1 cellular context compared by ENCODE assay signal in the genomic region with DNA sequence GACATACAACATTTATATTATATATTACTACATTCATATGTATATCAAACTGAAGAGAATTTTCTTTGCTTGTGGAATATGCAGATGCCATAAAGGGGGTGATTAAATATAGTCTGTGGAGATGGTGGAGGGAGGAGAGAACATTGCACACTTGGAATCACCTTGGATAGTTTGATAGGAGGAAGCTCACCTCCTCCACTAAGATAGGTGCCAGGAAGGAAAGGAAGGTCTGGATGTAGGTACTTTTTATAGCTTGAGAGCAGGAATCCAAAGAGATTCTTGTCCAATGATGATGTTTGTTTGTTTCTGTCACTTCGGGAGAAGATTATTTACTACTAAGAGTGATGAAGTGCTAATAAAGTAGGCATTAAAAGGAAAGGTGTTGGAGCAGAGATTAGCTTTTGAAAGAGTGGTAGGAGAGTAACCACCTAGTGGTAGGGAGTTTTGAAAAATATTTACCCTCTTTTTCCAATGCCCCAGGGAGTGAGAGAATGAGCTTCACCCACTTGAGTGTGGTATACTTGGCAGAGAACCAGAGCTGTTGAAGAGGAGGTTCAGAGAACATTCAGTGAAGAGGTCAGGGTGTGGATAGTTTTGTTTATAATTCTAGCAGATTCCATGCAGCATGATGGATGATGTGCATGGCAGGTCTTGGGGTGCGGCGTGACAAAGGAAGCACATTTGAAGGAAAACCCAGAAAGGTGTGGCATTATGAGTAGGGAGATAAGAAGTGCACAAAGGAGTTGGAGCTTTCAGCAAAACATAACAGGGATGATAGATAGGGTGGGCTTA.
A peak's percentile ranks its signal among the peaks of the same experiment; 100 is the strongest.
TF ChIP-seq lines count a peak whose summit lies in the region.

No MANE protein-coding gene starts in this region.

TF ChIP-seq in HEK293, 187 proteins besides CTCF, POLR2A, EP300 and RAD21 (continued from another document and continues in another):
- TF ChIP-seq, protein P1, sequence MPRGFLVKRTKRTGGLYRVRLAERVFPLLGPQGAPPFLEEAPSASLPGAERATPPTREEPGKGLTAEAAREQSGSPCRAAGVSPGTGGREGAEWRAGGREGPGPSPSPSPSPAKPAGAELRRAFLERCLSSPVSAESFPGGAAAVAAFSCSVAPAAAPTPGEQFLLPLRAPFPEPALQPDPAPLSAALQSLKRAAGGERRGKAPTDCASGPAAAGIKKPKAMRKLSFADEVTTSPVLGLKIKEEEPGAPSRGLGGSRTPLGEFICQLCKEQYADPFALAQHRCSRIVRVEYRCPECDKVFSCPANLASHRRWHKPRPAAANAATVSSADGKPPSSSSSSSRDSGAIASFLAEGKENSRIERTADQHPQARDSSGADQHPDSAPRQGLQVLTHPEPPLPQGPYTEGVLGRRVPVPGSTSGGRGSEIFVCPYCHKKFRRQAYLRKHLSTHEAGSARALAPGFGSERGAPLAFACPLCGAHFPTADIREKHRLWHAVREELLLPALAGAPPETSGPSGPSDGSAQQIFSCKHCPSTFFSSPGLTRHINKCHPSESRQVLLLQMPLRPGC (tag by site-specific recombination; IDR thresholded peaks at IDR 0.05): peak; percentile 76
- TF ChIP-seq ZNF561 (tag by site-specific recombination; IDR thresholded peaks at IDR 0.05; ENCODE audit: borderline replicate concordance) (peak; percentile 53; the same call in 1 of the 2 replicates), KLF10 (tag by site-specific recombination; IDR thresholded peaks at IDR 0.05) (peak; percentile 80; the same call in 1 of the 2 replicates), ZNF521 (tag by site-specific recombination; IDR thresholded peaks at IDR 0.05) (no peak), ZBTB17 (tag by site-specific recombination; IDR thresholded peaks at IDR 0.05) (0 out of 2 replicates have a peak, but pooled peaks have one; percentile 43), ZSCAN23 (tag by site-specific recombination; IDR thresholded peaks at IDR 0.05) (peak; percentile 65; the same call in 1 of the 2 replicates), ZNF2 (tag by site-specific recombination; IDR thresholded peaks at IDR 0.05) (0 out of 2 replicates have a peak, but pooled peaks have one; percentile 43), ZNF184 (tag by site-specific recombination; IDR thresholded peaks at IDR 0.05) (no peak), YY2 (tag by site-specific recombination; IDR thresholded peaks at IDR 0.05) (no peak), ZNF792 (tag by site-specific recombination; IDR thresholded peaks at IDR 0.05) (no peak), FEZF1 (tag by site-specific recombination; IDR thresholded peaks at IDR 0.05) (peak; percentile 97), ZNF274 (IDR thresholded peaks at IDR 0.05; ENCODE audit: low read length) (no peak), ZNF274 (tag by site-specific recombination; IDR thresholded peaks at IDR 0.05; ENCODE audit: borderline replicate concordance) (no peak), ZNF776 (tag by site-specific recombination; IDR thresholded peaks at IDR 0.05; ENCODE audit: borderline replicate concordance) (no peak), HOXD13 (CRISPR knock-in tag; IDR thresholded peaks at IDR 0.05; ENCODE audit: borderline replicate concordance) (no peak), ZNF140 (tag by site-specific recombination; IDR thresholded peaks at IDR 0.05) (no peak), ZNF354C (tag by site-specific recombination; IDR thresholded peaks at IDR 0.05; ENCODE audit: borderline replicate concordance, low read depth) (no peak), ZNF510 (tag by site-specific recombination; IDR thresholded peaks at IDR 0.05; ENCODE audit: insufficient replicate concordance) (no peak), ZFP37 (tag by site-specific recombination; IDR thresholded peaks at IDR 0.05) (no peak), ZNF843 (tag by site-specific recombination; IDR thresholded peaks at IDR 0.05) (peak; percentile 97), ZNF18 (tag by site-specific recombination; IDR thresholded peaks at IDR 0.05) (peak; percentile 86), ZNF560 (tag by site-specific recombination; IDR thresholded peaks at IDR 0.05; ENCODE audit: borderline replicate concordance) (no peak), ZNF155 (tag by site-specific recombination; IDR thresholded peaks at IDR 0.05) (no peak), ZSCAN16 (tag by site-specific recombination; IDR thresholded peaks at IDR 0.05) (peak; percentile 95), ZNF707 (tag by site-specific recombination; IDR thresholded peaks at IDR 0.05) (no peak), ZNF558 (tag by site-specific recombination; IDR thresholded peaks at IDR 0.05) (no peak; the same call in 1 of the 2 replicates), ZFHX2 (tag by site-specific recombination; conservative IDR thresholded peaks at IDR 0.05) (peak; percentile 44), ZNF544 (tag by site-specific recombination; IDR thresholded peaks at IDR 0.05) (no peak), ZNF157 (tag by site-specific recombination; IDR thresholded peaks at IDR 0.05) (no peak), ZNF394 (tag by site-specific recombination; IDR thresholded peaks at IDR 0.05; ENCODE audit: borderline replicate concordance) (no peak), ZNF571 (tag by site-specific recombination; IDR thresholded peaks at IDR 0.05) (no peak), RBAK (tag by site-specific recombination; IDR thresholded peaks at IDR 0.05) (no peak), ZNF830 (tag by site-specific recombination; IDR thresholded peaks at IDR 0.05; ENCODE audit: low read depth) (no peak), SETDB1 (IDR thresholded peaks at IDR 0.05; ENCODE audit: insufficient read length, low read length) (no peak), ZNF335 (tag by site-specific recombination; conservative IDR thresholded peaks at IDR 0.05) (no peak), ZNF600 (tag by site-specific recombination; IDR thresholded peaks at IDR 0.05) (peak; percentile 49; the same call in 1 of the 2 replicates), KLF17 (tag by site-specific recombination; IDR thresholded peaks at IDR 0.05) (peak; percentile 99), EGR2 (tag by site-specific recombination; IDR thresholded peaks at IDR 0.05; ENCODE audit: low read depth) (no peak), KLF16 (tag by site-specific recombination; IDR thresholded peaks at IDR 0.05) (0 out of 2 replicates have a peak, but pooled peaks have one; percentile 39), YY1 (tag by site-specific recombination; IDR thresholded peaks at IDR 0.05) (no peak), ZNF391 (tag by site-specific recombination; IDR thresholded peaks at IDR 0.05; ENCODE audit: borderline replicate concordance, low read depth) (peak; percentile 78; the same call in 1 of the 2 replicates)
- TF ChIP-seq, protein P2, sequence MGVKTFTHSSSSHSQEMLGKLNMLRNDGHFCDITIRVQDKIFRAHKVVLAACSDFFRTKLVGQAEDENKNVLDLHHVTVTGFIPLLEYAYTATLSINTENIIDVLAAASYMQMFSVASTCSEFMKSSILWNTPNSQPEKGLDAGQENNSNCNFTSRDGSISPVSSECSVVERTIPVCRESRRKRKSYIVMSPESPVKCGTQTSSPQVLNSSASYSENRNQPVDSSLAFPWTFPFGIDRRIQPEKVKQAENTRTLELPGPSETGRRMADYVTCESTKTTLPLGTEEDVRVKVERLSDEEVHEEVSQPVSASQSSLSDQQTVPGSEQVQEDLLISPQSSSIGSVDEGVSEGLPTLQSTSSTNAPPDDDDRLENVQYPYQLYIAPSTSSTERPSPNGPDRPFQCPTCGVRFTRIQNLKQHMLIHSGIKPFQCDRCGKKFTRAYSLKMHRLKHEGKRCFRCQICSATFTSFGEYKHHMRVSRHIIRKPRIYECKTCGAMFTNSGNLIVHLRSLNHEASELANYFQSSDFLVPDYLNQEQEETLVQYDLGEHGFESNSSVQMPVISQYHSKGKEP (tag by site-specific recombination; IDR thresholded peaks at IDR 0.05): peak; percentile 79; the same call in 1 of the 2 replicates
- TF ChIP-seq, protein P3, sequence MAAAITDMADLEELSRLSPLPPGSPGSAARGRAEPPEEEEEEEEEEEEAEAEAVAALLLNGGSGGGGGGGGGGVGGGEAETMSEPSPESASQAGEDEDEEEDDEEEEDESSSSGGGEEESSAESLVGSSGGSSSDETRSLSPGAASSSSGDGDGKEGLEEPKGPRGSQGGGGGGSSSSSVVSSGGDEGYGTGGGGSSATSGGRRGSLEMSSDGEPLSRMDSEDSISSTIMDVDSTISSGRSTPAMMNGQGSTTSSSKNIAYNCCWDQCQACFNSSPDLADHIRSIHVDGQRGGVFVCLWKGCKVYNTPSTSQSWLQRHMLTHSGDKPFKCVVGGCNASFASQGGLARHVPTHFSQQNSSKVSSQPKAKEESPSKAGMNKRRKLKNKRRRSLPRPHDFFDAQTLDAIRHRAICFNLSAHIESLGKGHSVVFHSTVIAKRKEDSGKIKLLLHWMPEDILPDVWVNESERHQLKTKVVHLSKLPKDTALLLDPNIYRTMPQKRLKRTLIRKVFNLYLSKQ (tag by site-specific recombination; IDR thresholded peaks at IDR 0.05; ENCODE audit: borderline replicate concordance): peak; percentile 20; the same call in 1 of the 2 replicates
- TF ChIP-seq, protein P4, sequence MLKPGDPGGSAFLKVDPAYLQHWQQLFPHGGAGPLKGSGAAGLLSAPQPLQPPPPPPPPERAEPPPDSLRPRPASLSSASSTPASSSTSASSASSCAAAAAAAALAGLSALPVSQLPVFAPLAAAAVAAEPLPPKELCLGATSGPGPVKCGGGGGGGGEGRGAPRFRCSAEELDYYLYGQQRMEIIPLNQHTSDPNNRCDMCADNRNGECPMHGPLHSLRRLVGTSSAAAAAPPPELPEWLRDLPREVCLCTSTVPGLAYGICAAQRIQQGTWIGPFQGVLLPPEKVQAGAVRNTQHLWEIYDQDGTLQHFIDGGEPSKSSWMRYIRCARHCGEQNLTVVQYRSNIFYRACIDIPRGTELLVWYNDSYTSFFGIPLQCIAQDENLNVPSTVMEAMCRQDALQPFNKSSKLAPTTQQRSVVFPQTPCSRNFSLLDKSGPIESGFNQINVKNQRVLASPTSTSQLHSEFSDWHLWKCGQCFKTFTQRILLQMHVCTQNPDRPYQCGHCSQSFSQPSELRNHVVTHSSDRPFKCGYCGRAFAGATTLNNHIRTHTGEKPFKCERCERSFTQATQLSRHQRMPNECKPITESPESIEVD (tag by site-specific recombination; IDR thresholded peaks at IDR 0.05): peak; percentile 95
- TF ChIP-seq, protein P5, sequence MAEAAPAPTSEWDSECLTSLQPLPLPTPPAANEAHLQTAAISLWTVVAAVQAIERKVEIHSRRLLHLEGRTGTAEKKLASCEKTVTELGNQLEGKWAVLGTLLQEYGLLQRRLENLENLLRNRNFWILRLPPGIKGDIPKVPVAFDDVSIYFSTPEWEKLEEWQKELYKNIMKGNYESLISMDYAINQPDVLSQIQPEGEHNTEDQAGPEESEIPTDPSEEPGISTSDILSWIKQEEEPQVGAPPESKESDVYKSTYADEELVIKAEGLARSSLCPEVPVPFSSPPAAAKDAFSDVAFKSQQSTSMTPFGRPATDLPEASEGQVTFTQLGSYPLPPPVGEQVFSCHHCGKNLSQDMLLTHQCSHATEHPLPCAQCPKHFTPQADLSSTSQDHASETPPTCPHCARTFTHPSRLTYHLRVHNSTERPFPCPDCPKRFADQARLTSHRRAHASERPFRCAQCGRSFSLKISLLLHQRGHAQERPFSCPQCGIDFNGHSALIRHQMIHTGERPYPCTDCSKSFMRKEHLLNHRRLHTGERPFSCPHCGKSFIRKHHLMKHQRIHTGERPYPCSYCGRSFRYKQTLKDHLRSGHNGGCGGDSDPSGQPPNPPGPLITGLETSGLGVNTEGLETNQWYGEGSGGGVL (tag by site-specific recombination; IDR thresholded peaks at IDR 0.05): peak; percentile 60; the same call in 1 of the 2 replicates
- TF ChIP-seq, protein P6, sequence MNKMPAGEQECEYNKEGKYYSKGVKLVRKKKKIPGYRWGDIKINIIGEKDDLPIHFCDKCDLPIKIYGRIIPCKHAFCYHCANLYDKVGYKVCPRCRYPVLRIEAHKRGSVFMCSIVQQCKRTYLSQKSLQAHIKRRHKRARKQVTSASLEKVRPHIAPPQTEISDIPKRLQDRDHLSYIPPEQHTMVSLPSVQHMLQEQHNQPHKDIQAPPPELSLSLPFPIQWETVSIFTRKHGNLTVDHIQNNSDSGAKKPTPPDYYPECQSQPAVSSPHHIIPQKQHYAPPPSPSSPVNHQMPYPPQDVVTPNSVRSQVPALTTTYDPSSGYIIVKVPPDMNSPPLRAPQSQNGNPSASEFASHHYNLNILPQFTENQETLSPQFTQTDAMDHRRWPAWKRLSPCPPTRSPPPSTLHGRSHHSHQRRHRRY (tag by site-specific recombination; IDR thresholded peaks at IDR 0.05): no peak
